22 cellular contexts compared by ENCODE assay signal in genomic region chrX:3806630-3807029, GRCh38.
"Had no signal": no experiment of that assay in that cellular context is flagged by ENCODE, and none has a peak within 500 bp of the region (broad histone marks: within the 10 kb centered on the region; RNA-seq: fewer than 3 reads in every experiment).

No MANE protein-coding gene starts in this region.

- ATAC-seq: activated CD8-positive, alpha-beta memory T cell treated with anti-CD3 and anti-CD28 coated beads, Interleukin-2, amount 10 ng/mL, durations not matched to agents 7 days and 5 days; activated T-helper 17 cell treated with anti-CD3 and anti-CD28 coated beads, Interleukin-2, amount 50 U/mL, for 72 hours; left colon; natural killer cell treated with Interleukin-12 subunit alpha and Interleukin-12 subunit beta and Interleukin-15 and Interleukin-18, amount 100 ng/mL, for 72 hours; right lobe of liver; WTC11 had no signal

- H3K27ac ChIP-seq: cardiac muscle cell, hepatocyte, parathyroid adenoma, right lobe of liver, transverse colon, vagina had no signal

- H3K4me3 ChIP-seq: cardiac muscle cell, hepatocyte, lung, right lobe of liver, transverse colon, vagina had no signal

- DNase-seq: activated CD4-positive, alpha-beta memory T cell treated with anti-CD3 and anti-CD28 coated beads, Interleukin-2, amount 10 ng/mL, durations not matched to agents 7 days and 5 days; activated CD4-positive, alpha-beta T cell treated with anti-CD3 and anti-CD28 coated beads for 48 hours; activated CD8-positive, alpha-beta memory T cell treated with anti-CD3 and anti-CD28 coated beads, Interleukin-2, amount 10 ng/mL, durations not matched to agents 7 days and 5 days; activated naive CD4-positive, alpha-beta T cell; activated naive CD8-positive, alpha-beta T cell treated with anti-CD3 and anti-CD28 coated beads for 36 hours; amniotic stem cell; dermis blood vessel endothelial cell; effector memory CD4-positive, alpha-beta T cell; left colon; right lobe of liver; small intestine; stimulated activated CD4-positive, alpha-beta T cell treated with anti-CD3 and anti-CD28 coated beads, Interleukin-15, amount 100 ng/mL, for 24 hours; stimulated activated CD4-positive, alpha-beta T cell treated with anti-CD3 and anti-CD28 coated beads, Interleukin-2, amount 100 ng/mL, for 48 hours; transverse colon had no signal

- H3K4me1 ChIP-seq: parathyroid adenoma, right lobe of liver, transverse colon, vagina had no signal

- H3K36me3 ChIP-seq: cardiac muscle cell, right lobe of liver, transverse colon, vagina had no signal

- H3K27me3 ChIP-seq: right lobe of liver, vagina had no signal
